In genomic region chr1:39086386-39087108, GRCh38 we compare ENCODE assay signal across 11 cellular contexts.
DNase-seq lines count a peak whose midpoint lies in the region; ATAC-seq and TF ChIP-seq lines count a peak whose summit lies in the region.
"Had no signal": no experiment of that assay in that cellular context is flagged by ENCODE, and none has a peak within 500 bp of the region (broad histone marks: within the 10 kb centered on the region; RNA-seq: fewer than 3 reads in every experiment).

No MANE protein-coding gene starts in this region.

- no peaks in the 10 kb centered on the region for H3K4me1 Mint-ChIP-seq in MCF 10A (ENCODE audit: insufficient read depth, unreplicated experiment)

- H3K9me3 Mint-ChIP-seq in MCF 10A (ENCODE audit: unreplicated experiment), result no peaks in the 10 kb centered on the region

- TF ChIP-seq POLR2A in breast epithelium (IDR thresholded peaks at IDR 0.05), result no peak
- TF ChIP-seq POLR2A in gastroesophageal sphincter (IDR thresholded peaks at IDR 0.05), result no peak
- no peak for TF ChIP-seq POLR2A in ovary (IDR thresholded peaks at IDR 0.05)
- no peak for TF ChIP-seq POLR2A in spleen (IDR thresholded peaks at IDR 0.05)

- no peak for TF ChIP-seq CTCF in breast epithelium (IDR thresholded peaks at IDR 0.05)
- no peak for TF ChIP-seq CTCF in MCF 10A (IDR thresholded peaks at IDR 0.05; ENCODE audit: unreplicated experiment)
- TF ChIP-seq CTCF in gastroesophageal sphincter (IDR thresholded peaks at IDR 0.05), result no peak
- TF ChIP-seq CTCF in ovary (IDR thresholded peaks at IDR 0.05), result no peak
- no peak for TF ChIP-seq CTCF in spleen (IDR thresholded peaks at IDR 0.05 in 8 of 11, conservative IDR thresholded peaks at IDR 0.05 in 3 of 11)
- TF ChIP-seq CTCF in colonic mucosa (IDR thresholded peaks at IDR 0.05), result no peak

- no TSS peak for BruUV-seq in MCF 10A (replicated peaks; lab: Mats Ljungman, UMichigan)

- H3K9me3 ChIP-seq in breast epithelium (no peaks in the 10 kb centered on the region), gastroesophageal sphincter (no peaks in the 10 kb centered on the region), ovary (no peaks in the 10 kb centered on the region), spleen (no peaks in the 10 kb centered on the region), colonic mucosa (no peaks in the 10 kb centered on the region)

- H3K36me3 ChIP-seq in breast epithelium, result no peaks in the 10 kb centered on the region
- no peaks in the 10 kb centered on the region for H3K36me3 ChIP-seq in gastroesophageal sphincter
- H3K36me3 ChIP-seq in ovary, result no peaks in the 10 kb centered on the region
- no peaks in the 10 kb centered on the region for H3K36me3 ChIP-seq in spleen
- no peaks in the 10 kb centered on the region for H3K36me3 ChIP-seq in colonic mucosa

- H3K27ac Mint-ChIP-seq in MCF 10A (ENCODE audit: low read depth, unreplicated experiment), result no peak overlapping the region
- H3K27ac Mint-ChIP-seq: activated naive CD8-positive, alpha-beta T cell had no signal

- CTCF ChIA-PET in MCF 10A (lab: Yijun Ruan, JAX), result interaction anchor here (0.7 kb wide), 1 partner anchor 86 kb away, joined by 3 read pairs; no protein-coding TSS in a partner anchor

- POLR2A ChIA-PET in MCF 10A (lab: Yijun Ruan, JAX), result interaction anchor here (0.8 kb wide), 1 partner anchor 245 kb away, joined by 3 read pairs; no protein-coding TSS in a partner anchor

- peaks cover 11% of the 10 kb centered on the region for H3K27me3 Mint-ChIP-seq in MCF 10A (ENCODE audit: insufficient read depth, unreplicated experiment)

- intact Hi-C loops in breast epithelium (cut with DNase I; ENCODE audit: low total_unique reads), result no loop called here
- intact Hi-C loops in MCF 10A (cut with micrococcal nuclease), result no loop called here
- intact Hi-C loops in ovary (cut with DNase I), result no loop called here
- intact Hi-C loops in spleen (cut with DNase I; ENCODE audit: low total_unique reads), result no loop called here
- intact Hi-C loops in colonic mucosa (cut with DNase I), result loop anchor here (10.0 kb wide), 1 partner anchor 232 kb away; the partner anchor contains the start of gene RRAGC

- H3K27ac ChIP-seq in breast epithelium (peak overlapping the region; percentile 45 to 49), gastroesophageal sphincter (peak overlapping the region in 3 of 4 donors; percentile 63 to 75 (median 66)), ovary (peak overlapping the region; percentile 20 to 75), spleen (peak overlapping the region in 4 of 8 donors; percentile 5 to 49 (median 28)), colonic mucosa (no peak overlapping the region)

- H3K27me3 ChIP-seq in breast epithelium (peaks cover 0 to 11% of the 10 kb centered on the region in 2 donors), gastroesophageal sphincter (peaks cover 25% of the 10 kb centered on the region), ovary (no peaks in the 10 kb centered on the region), spleen (replicated peaks in 1 of 7) (peaks cover 0 to 29% (median 13%) of the 10 kb centered on the region in 7 donors), colonic mucosa (peaks cover 14% of the 10 kb centered on the region)

- no peaks in the 10 kb centered on the region for H3K36me3 Mint-ChIP-seq in MCF 10A (ENCODE audit: insufficient read depth, unreplicated experiment)
- H3K36me3 Mint-ChIP-seq: activated naive CD8-positive, alpha-beta T cell had no signal

- WGBS in gastroesophageal sphincter (ENCODE audit: low coverage in 1 of 2), 2 donors, result 16 to 37% methylated on average over 5 to 6 of the region's 8 CpGs
- 23 to 35% (median 28%) methylated on average over 8 of the region's 8 CpGs for WGBS in ovary, 3 donors
- 52 to 72% (median 64%) methylated on average over 8 of the region's 8 CpGs for WGBS in spleen, 5 donors

- ATAC-seq in gastroesophageal sphincter, result peak; percentile 3

- peaks cover 0 to 11% of the 10 kb centered on the region in 2 donors for H3K4me1 ChIP-seq in breast epithelium
- H3K4me1 ChIP-seq in gastroesophageal sphincter, result peaks cover 0 to 51% (median 17%) of the 10 kb centered on the region in 3 donors
- peaks cover 3% of the 10 kb centered on the region for H3K4me1 ChIP-seq in ovary (ENCODE audit: insufficient read depth)
- H3K4me1 ChIP-seq in spleen, result peaks cover 0 to 22% (median 8%) of the 10 kb centered on the region in 6 donors
- H3K4me1 ChIP-seq in colonic mucosa, result no peaks in the 10 kb centered on the region

- peak overlapping the region in 1 of 3 donors; percentile 15 for H3K4me3 ChIP-seq in breast epithelium
- no peak overlapping the region for H3K4me3 ChIP-seq in gastroesophageal sphincter
- no peak overlapping the region for H3K4me3 ChIP-seq in ovary
- H3K4me3 ChIP-seq in spleen, result no peak overlapping the region
- H3K4me3 ChIP-seq in colonic mucosa, result no peak overlapping the region

- H3K9ac ChIP-seq in colonic mucosa (ENCODE audit: low read depth in 2 of 2, low read length in 2 of 2), result peak overlapping the region in 1 of 2 donors; percentile 2

- DNase-seq in breast epithelium (ENCODE audit: low spot score in 2 of 2) (no peak), MCF 10A (ENCODE audit: unreplicated experiment) (no peak), ovary (peak in 2 of 5 donors; percentile 34 to 35), Kasumi-1 (lab: John Stamatoyannopoulos, UW) (no peak), spleen (no peak), colonic mucosa (no peak), NCI-H69 (lab: John Stamatoyannopoulos, UW) (no peak)
- DNase-seq: activated CD4-positive, alpha-beta T cell treated with anti-CD3 and anti-CD28 coated beads for 4 hours; NCI-H1092 had no signal

- no peak for TF ChIP-seq EP300 in gastroesophageal sphincter (IDR thresholded peaks at IDR 0.05)
- TF ChIP-seq EP300 in ovary (IDR thresholded peaks at IDR 0.05), result no peak

- H3K4me3 Mint-ChIP-seq in MCF 10A (ENCODE audit: unreplicated experiment), result no peak overlapping the region
- H3K4me3 Mint-ChIP-seq: activated naive CD8-positive, alpha-beta T cell had no signal
